ENCODE assay signal across 16 cellular contexts in genomic region chr15:58762731-58763130, GRCh38. TPM values are rescaled to one million over a fixed set of nuclear protein-coding genes. Genes with fewer than 3 reads are reported as not detected.
DNase-seq lines count a peak whose midpoint lies in the region; ATAC-seq and TF ChIP-seq lines count a peak whose summit lies in the region.
"Had no signal": no experiment of that assay in that cellular context is flagged by ENCODE, and none has a peak within 500 bp of the region (broad histone marks: within the 10 kb centered on the region; RNA-seq: fewer than 3 reads in every experiment).

No MANE protein-coding gene starts in this region.

- no peak overlapping the region for H3K4me2 ChIP-seq in Loucy (ENCODE audit: low read depth, low read length, poor library complexity, severe bottlenecking)

- H2AFZ ChIP-seq in Loucy (ENCODE audit: low read length): peak overlapping the region; percentile 24; the same call in 1 of the 2 replicates
- H2AFZ ChIP-seq: GM23248 had no signal

- H4K20me1 ChIP-seq in Loucy (ENCODE audit: insufficient read depth, low read length, poor library complexity, severe bottlenecking): no peaks in the 10 kb centered on the region

- H3K27me3 ChIP-seq in Loucy (ENCODE audit: insufficient read depth, low read length, poor library complexity, severe bottlenecking): peaks cover 3% of the 10 kb centered on the region

- H3K9me3 Mint-ChIP-seq in activated CD4-positive, alpha-beta T cell treated with anti-CD3 and anti-CD28 coated beads for 36 hours (ENCODE audit: low read depth): peaks cover 6% of the 10 kb centered on the region

- H3K36me3 ChIP-seq in Loucy (ENCODE audit: insufficient read depth, low read length): no peaks in the 10 kb centered on the region
- H3K36me3 ChIP-seq: HAP-1 had no signal

- H3K79me2 ChIP-seq in Loucy (ENCODE audit: insufficient read depth, low read length): no peaks in the 10 kb centered on the region

- H3K9me2 ChIP-seq in Loucy (replicated peaks; ENCODE audit: low read depth, low read length): no peaks in the 10 kb centered on the region

- H3K4me3 ChIP-seq in Loucy (ENCODE audit: low read length, poor library complexity, severe bottlenecking): no peak overlapping the region
- H3K4me3 ChIP-seq: GM23248, HAP-1, SK-N-MC had no signal

- no peaks in the 10 kb centered on the region for H3K4me1 Mint-ChIP-seq in activated CD4-positive, alpha-beta T cell treated with anti-CD3 and anti-CD28 coated beads for 36 hours

- no peak for TF ChIP-seq CTCF in Loucy (conservative IDR thresholded peaks at IDR 0.05; ENCODE audit: low read length)

- H3K4me3 Mint-ChIP-seq in activated CD4-positive, alpha-beta T cell treated with anti-CD3 and anti-CD28 coated beads for 36 hours: no peak overlapping the region

- H3K27me3 Mint-ChIP-seq in activated CD4-positive, alpha-beta T cell treated with anti-CD3 and anti-CD28 coated beads for 36 hours: no peaks in the 10 kb centered on the region

- CTCF ChIA-PET in activated CD4-positive, alpha-beta T cell treated with anti-CD3 and anti-CD28 coated beads for 36 hours (lab: Charles Lee): no interaction called here

- in situ Hi-C loops in ACHN (cut with HindIII; ENCODE audit: low pct_ligation_motif_present, low pct_unique_long_range_greater_than_20kb, low sequenced_read_pairs): no loop called here

- H3K36me3 Mint-ChIP-seq in activated CD4-positive, alpha-beta T cell treated with anti-CD3 and anti-CD28 coated beads for 36 hours (ENCODE audit: low read depth): no peaks in the 10 kb centered on the region

- ATAC-seq in activated CD4-positive, alpha-beta T cell treated with anti-CD3 and anti-CD28 coated beads for 36 hours: no peak

- no peak overlapping the region for H3K9ac ChIP-seq in Loucy (ENCODE audit: low read depth, low read length, poor library complexity, severe bottlenecking)
- H3K9ac ChIP-seq: GM23248 had no signal

- no peaks in the 10 kb centered on the region for H3F3A ChIP-seq in Loucy (ENCODE audit: low read depth)

- no peak overlapping the region for H3K27ac Mint-ChIP-seq in activated CD4-positive, alpha-beta T cell treated with anti-CD3 and anti-CD28 coated beads for 36 hours

- POLR2A ChIA-PET in activated CD4-positive, alpha-beta T cell treated with anti-CD3 and anti-CD28 coated beads for 36 hours (lab: Charles Lee): no interaction called here

- intact Hi-C loops in activated CD4-positive, alpha-beta T cell treated with anti-CD3 and anti-CD28 coated beads for 36 hours (cut with DNase I, micrococcal nuclease): no loop called here

- H3K9me3 ChIP-seq in Loucy (ENCODE audit: insufficient read depth, low read depth, low read length): 0 out of 2 replicates have a peak, but pooled peaks cover 4% of the 10 kb centered on the region

- peaks cover 6% of the 10 kb centered on the region for H3K4me1 ChIP-seq in Loucy (ENCODE audit: insufficient read depth, low read length, poor library complexity, severe bottlenecking)
- H3K4me1 ChIP-seq: HAP-1 had no signal

- peak; percentile 23 for DNase-seq in NCI-H1436 (lab: John Stamatoyannopoulos, UW)
- DNase-seq in NCI-H345 (lab: John Stamatoyannopoulos, UW): peak; percentile 63
- DNase-seq in cerebellar cortex (ENCODE audit: low spot score): peak; percentile 96
- no peak for DNase-seq in activated CD4-positive, alpha-beta T cell treated with anti-CD3 and anti-CD28 coated beads for 36 hours
- DNase-seq in SIG-M5 treated with dmso at 0.1 percent for 504 hours (lab: John Stamatoyannopoulos, UW; ENCODE audit: unreplicated experiment): no peak
- DNase-seq in ACHN: no peak
- DNase-seq: AML-193, GDM1, GM23248, Kasumi-1, NCI-H1092 treated with DMSO at 0.1 percent for 48 hours, NCI-H510A, Right ventricle myocardium superior had no signal

RNA-seq across cellular contexts. Expression of gene MINDY2, which starts 8.4 kb away (rescaled TPM):
- 1 to 10 TPM; 8.2 to 9.2 TPM for total RNA-seq in activated CD4-positive, alpha-beta T cell treated with anti-CD3 and anti-CD28 coated beads for 36 hours

RNA-seq across cellular contexts. Expression of gene ADAM10, which starts 13.2 kb away (rescaled TPM):
- 10 to 100 TPM; 74.5 to 82.0 TPM for total RNA-seq in activated CD4-positive, alpha-beta T cell treated with anti-CD3 and anti-CD28 coated beads for 36 hours

Comparison
In these comparisons a context has a peak if more than half of its experiments do, and no peak if none do; other contexts are left out.
1. DNase-seq: peak in NCI-H1436 (single experiment), NCI-H345 (single experiment) and cerebellar cortex (single experiment); none in activated CD4-positive, alpha-beta T cell treated with anti-CD3 and anti-CD28 coated beads for 36 hours (single experiment), SIG-M5 treated with dmso at 0.1 percent for 504 hours (single experiment) and ACHN (single experiment).